In the genomic region with DNA sequence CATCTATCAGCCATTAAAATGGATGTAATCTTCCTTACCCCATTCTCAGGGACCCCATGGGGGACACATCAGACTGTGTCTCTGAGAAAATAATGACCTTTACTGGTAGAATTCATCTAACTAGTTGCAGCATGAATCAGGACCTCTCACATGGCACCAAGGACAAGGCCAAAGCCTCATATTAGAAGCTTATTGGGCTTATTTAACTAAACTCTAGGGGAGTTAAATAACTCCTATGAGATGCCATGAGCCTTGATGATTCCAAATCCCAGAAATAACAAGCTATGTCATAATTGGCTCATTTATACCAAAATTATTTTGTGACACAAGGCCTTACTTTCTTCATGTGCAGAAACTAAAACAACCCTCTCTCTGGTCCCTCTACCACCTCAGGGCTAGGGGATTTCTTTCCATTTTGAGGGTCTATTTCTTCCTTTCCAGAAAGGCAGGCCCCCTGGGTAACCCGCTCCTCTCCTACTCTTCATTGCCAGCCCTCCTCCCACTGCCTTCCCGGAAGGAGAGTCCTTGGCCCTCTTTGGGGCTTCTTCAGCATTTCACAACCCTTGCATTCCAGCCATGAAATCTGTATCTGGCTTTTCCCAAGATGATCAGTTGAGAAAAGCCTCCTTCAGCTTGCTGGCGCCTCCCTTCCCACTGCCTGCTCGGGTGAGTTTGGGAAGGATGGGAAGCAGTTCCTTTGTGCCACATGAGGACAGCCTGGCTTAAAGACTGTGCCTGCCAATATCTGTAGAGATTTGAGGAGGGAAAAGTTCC, we compare ENCODE assay signal across 16 cellular contexts. TPM values are rescaled to one million over a fixed set of nuclear protein-coding genes. Genes with fewer than 3 reads are reported as not detected.
DNase-seq lines count a peak whose midpoint lies in the region; ATAC-seq and TF ChIP-seq lines count a peak whose summit lies in the region.
"Had no signal": no experiment of that assay in that cellular context is flagged by ENCODE, and none has a peak within 500 bp of the region (broad histone marks: within the 10 kb centered on the region; RNA-seq: fewer than 3 reads in every experiment).

No MANE protein-coding gene starts in this region.

- peaks cover 29% of the 10 kb centered on the region for H3K36me3 Mint-ChIP-seq in endodermal cell (ENCODE audit: low read depth)

- H3K36me3 ChIP-seq in gastrocnemius medialis (no peaks in the 10 kb centered on the region), endodermal cell (ENCODE audit: control insufficient read depth, insufficient read depth, low read length) (peaks cover 24% of the 10 kb centered on the region)

- H3K4me1 Mint-ChIP-seq in endodermal cell, result peaks cover 6% of the 10 kb centered on the region
- H3K4me1 Mint-ChIP-seq: memory B cell had no signal

- DNase-seq in AG04450 (ENCODE audit: low read depth, low spot score), result no peak
- DNase-seq in choroid plexus epithelial cell (ENCODE audit: low read depth), result peak; percentile 47
- DNase-seq in right cardiac atrium, result peak; percentile 66 to 84 (median 79)
- DNase-seq in gastrocnemius medialis, result peak; percentile 32 to 64
- no peak for DNase-seq in endodermal cell
- DNase-seq in SIG-M5 (lab: John Stamatoyannopoulos, UW), result no peak
- DNase-seq: activated CD4-positive, CD25-positive, alpha-beta regulatory T cell; activated naive CD8-positive, alpha-beta T cell treated with anti-CD3 and anti-CD28 coated beads, Interleukin-2, amount 50 U/mL, for 24 hours; activated T-cell treated with anti-CD3 and anti-CD28 coated beads for 4 hours; Caco-2; MG63; NCI-H2107 had no signal

- no peaks in the 10 kb centered on the region for H3K27me3 ChIP-seq in AG04450 (ENCODE audit: control insufficient read depth, insufficient read depth, low read length)
- H3K27me3 ChIP-seq in right cardiac atrium (ENCODE audit: control insufficient read depth, insufficient read depth), result no peaks in the 10 kb centered on the region
- H3K27me3 ChIP-seq in gastrocnemius medialis, result no peaks in the 10 kb centered on the region
- no peaks in the 10 kb centered on the region for H3K27me3 ChIP-seq in endodermal cell (ENCODE audit: control insufficient read depth, insufficient read depth, low read length, poor library complexity, severe bottlenecking)
- H3K27me3 ChIP-seq: MG63 had no signal

- TF ChIP-seq CTCF in AG04450 (IDR thresholded peaks at IDR 0.05; ENCODE audit: low read depth, low read length) (no peak), choroid plexus epithelial cell (conservative IDR thresholded peaks at IDR 0.05; ENCODE audit: low read depth, low read length) (no peak), gastrocnemius medialis (IDR thresholded peaks at IDR 0.05 in 4 of 5, conservative IDR thresholded peaks at IDR 0.05 in 1 of 5) (no peak), endodermal cell (conservative IDR thresholded peaks at IDR 0.05) (no peak)

- 54% methylated on average over 4 of the region's 4 CpGs for WGBS in right cardiac atrium
- 92 to 94% methylated on average over 4 of the region's 4 CpGs for WGBS in endodermal cell (ENCODE audit: insufficient coverage in 1 of 2, insufficient read length in 1 of 2), 2 experiments

- H3K9ac ChIP-seq in endodermal cell (ENCODE audit: extremely low read depth, low read length, poor library complexity, severe bottlenecking), result no peak overlapping the region

- H3K27ac ChIP-seq in AG04450 (ENCODE audit: low read depth, low read length), result peak overlapping the region; percentile 65
- H3K27ac ChIP-seq in right cardiac atrium (ENCODE audit: low read length), result peak overlapping the region; percentile 84
- H3K27ac ChIP-seq in gastrocnemius medialis, result peak overlapping the region; percentile 76 to 87 (median 80)
- no peak overlapping the region for H3K27ac ChIP-seq in endodermal cell (ENCODE audit: low read depth, low read length)

- H3K4me1 ChIP-seq in right cardiac atrium (ENCODE audit: control insufficient read depth, insufficient read depth, low read length), result peaks cover 42% of the 10 kb centered on the region
- peaks cover 72 to 82% of the 10 kb centered on the region in 2 donors for H3K4me1 ChIP-seq in gastrocnemius medialis
- peaks cover 2% of the 10 kb centered on the region for H3K4me1 ChIP-seq in endodermal cell (ENCODE audit: control insufficient read depth, insufficient read depth, low read length)

- CTCF ChIA-PET in AG04450 (lab: Charles Lee), result interaction anchor here (1.0 kb wide), 1 partner anchor 433 kb away, joined by 3 read pairs; no protein-coding TSS in a partner anchor

- in situ Hi-C loops in gastrocnemius medialis (cut with MboI; ENCODE audit: low sequenced_read_pairs in 4 of 4), result no loop called here

- intact Hi-C loops in right cardiac atrium (cut with DNase I), result no loop called here
- intact Hi-C loops in gastrocnemius medialis (cut with DNase I; ENCODE audit: low total_unique reads), result no loop called here

- no peak for TF ChIP-seq POLR2A in gastrocnemius medialis (IDR thresholded peaks at IDR 0.05)

- ATAC-seq in right cardiac atrium (peak; percentile 15 to 53), gastrocnemius medialis (peak; percentile 19 to 33), HG02852 (IDR thresholded peaks at IDR 0.05; ENCODE audit: unreplicated experiment) (no peak), GM21619 (IDR thresholded peaks at IDR 0.05; ENCODE audit: unreplicated experiment) (no peak)
- ATAC-seq: activated naive CD8-positive, alpha-beta T cell treated with anti-CD3 and anti-CD28 coated beads, Interleukin-2, amount 50 U/mL, for 24 hours had no signal

- H3K4me3 Mint-ChIP-seq in endodermal cell, result no peak overlapping the region
- H3K4me3 Mint-ChIP-seq: activated naive CD8-positive, alpha-beta T cell treated with anti-CD3 and anti-CD28 coated beads, Interleukin-2, amount 50 U/mL, for 24 hours; memory B cell; type B pancreatic cell had no signal

- H3K4me3 ChIP-seq in AG04450 (ENCODE audit: low read depth, low read length) (no peak overlapping the region), choroid plexus epithelial cell (ENCODE audit: low read depth, low read length) (no peak overlapping the region), right cardiac atrium (ENCODE audit: low read length) (no peak overlapping the region), gastrocnemius medialis (no peak overlapping the region), endodermal cell (ENCODE audit: low read length) (no peak overlapping the region)
- H3K4me3 ChIP-seq: MG63 had no signal

- no peaks in the 10 kb centered on the region for H3K9me3 Mint-ChIP-seq in endodermal cell
- H3K9me3 Mint-ChIP-seq: activated naive CD8-positive, alpha-beta T cell treated with anti-CD3 and anti-CD28 coated beads, Interleukin-2, amount 50 U/mL, for 24 hours; memory B cell; type B pancreatic cell had no signal

- POLR2A ChIA-PET in AG04450 (lab: Yijun Ruan, JAX), result interaction anchor here (1.3 to 1.8 kb wide), 2 partner anchors 30 to 100 kb away, joined by 3 to 4 read pairs; a partner anchor contains a TSS

- H3K9me3 ChIP-seq in AG04450 (ENCODE audit: control insufficient read depth, insufficient read depth, low read length), result no peaks in the 10 kb centered on the region
- H3K9me3 ChIP-seq in right cardiac atrium (ENCODE audit: control insufficient read depth, low read length), result no peaks in the 10 kb centered on the region
- no peaks in the 10 kb centered on the region for H3K9me3 ChIP-seq in gastrocnemius medialis
- H3K9me3 ChIP-seq in endodermal cell (ENCODE audit: control insufficient read depth, low read length), result no peaks in the 10 kb centered on the region
- H3K9me3 ChIP-seq: Caco-2, MG63 had no signal

- H3K27ac Mint-ChIP-seq in endodermal cell, result no peak overlapping the region
- H3K27ac Mint-ChIP-seq: activated naive CD8-positive, alpha-beta T cell treated with anti-CD3 and anti-CD28 coated beads, Interleukin-2, amount 50 U/mL, for 24 hours; memory B cell; type B pancreatic cell had no signal

- no peaks in the 10 kb centered on the region for H3K27me3 Mint-ChIP-seq in endodermal cell (ENCODE audit: insufficient read depth)
- H3K27me3 Mint-ChIP-seq: activated naive CD8-positive, alpha-beta T cell treated with anti-CD3 and anti-CD28 coated beads, Interleukin-2, amount 50 U/mL, for 24 hours; memory B cell; type B pancreatic cell had no signal

RNA-seq across cellular contexts. Expression of a gene that starts 41.8 kb away (rescaled TPM):
- polyA plus RNA-seq in AG04450 (2011; rRNA removed) (66.8 and 80.9 TPM in 2 replicates), right cardiac atrium (71.4 TPM)
- 52.9 and 60.1 TPM in 2 replicates for polyA minus RNA-seq in AG04450 (2011; rRNA and poly(A)+ RNA removed)
- total RNA-seq in right cardiac atrium (100 to 1,000 TPM; 104 to 120 (median 109) TPM), gastrocnemius medialis (100 to 1,000 TPM; 113 to 222 (median 138) TPM), endodermal cell (10 to 100 TPM; 27.7 to 32.7 TPM)
- polyA plus RNA-seq in endodermal cell (2013, experiment 1 of 2), result 55.6 TPM
- polyA plus RNA-seq in endodermal cell (2013, experiment 2 of 2), result 46.3 TPM

Comparison
In these comparisons a context has a peak if more than half of its experiments do, and no peak if none do; other contexts are left out.
1. DNase-seq: peak in choroid plexus epithelial cell (single experiment), right cardiac atrium (3 of 3) and gastrocnemius medialis (2 of 2); none in AG04450 (single experiment), endodermal cell (single experiment) and SIG-M5 (single experiment).
2. ATAC-seq: peak in right cardiac atrium (2 of 2) and gastrocnemius medialis (2 of 2); none in HG02852 (single experiment) and GM21619 (single experiment).